ENCODE assay signal across 2 cellular contexts in the genomic region with DNA sequence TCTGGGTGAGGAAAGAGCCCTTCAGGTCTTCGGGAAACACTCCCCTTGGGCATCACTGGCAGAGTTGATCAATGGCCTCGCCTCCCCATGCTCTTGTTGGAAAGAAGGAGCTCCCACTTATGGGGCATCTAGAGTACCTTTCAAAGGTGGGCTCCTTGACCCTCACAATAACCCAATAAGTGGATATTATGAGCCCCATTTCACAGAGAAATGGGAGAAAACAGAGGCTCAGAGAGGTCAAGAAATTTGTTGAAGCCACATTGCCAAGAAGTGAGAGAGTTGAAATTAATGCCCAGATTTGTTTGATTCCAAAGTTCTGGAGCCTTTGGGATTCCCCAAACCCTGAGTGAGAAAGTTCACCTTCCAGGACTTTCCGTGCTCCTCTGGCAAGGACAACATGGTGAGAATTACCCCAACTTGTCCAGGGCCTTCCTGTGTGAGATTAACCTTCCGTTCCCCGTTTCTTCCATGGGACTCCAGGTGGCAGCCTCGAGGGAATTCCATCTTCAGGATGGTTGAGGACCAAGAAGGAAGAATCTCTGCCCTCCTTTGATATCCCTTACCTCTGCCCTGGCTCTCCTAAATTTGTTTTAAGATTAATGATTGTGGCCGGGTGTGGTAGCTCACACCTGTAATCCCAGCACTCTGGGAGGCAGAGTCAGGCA.
TF ChIP-seq lines count a peak whose summit lies in the region.

No MANE protein-coding gene starts in this region.

TF ChIP-seq in SK-N-SH, 30 proteins besides CTCF, POLR2A, EP300 and RAD21 (continued from another document):
- TF ChIP-seq, protein P1, sequence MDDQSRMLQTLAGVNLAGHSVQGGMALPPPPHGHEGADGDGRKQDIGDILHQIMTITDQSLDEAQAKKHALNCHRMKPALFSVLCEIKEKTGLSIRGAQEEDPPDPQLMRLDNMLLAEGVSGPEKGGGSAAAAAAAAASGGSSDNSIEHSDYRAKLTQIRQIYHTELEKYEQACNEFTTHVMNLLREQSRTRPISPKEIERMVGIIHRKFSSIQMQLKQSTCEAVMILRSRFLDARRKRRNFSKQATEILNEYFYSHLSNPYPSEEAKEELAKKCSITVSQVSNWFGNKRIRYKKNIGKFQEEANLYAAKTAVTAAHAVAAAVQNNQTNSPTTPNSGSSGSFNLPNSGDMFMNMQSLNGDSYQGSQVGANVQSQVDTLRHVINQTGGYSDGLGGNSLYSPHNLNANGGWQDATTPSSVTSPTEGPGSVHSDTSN (IDR thresholded peaks at IDR 0.05), result no peak
- TF ChIP-seq EZH2phosphoT487 (IDR thresholded peaks at IDR 0.05; ENCODE audit: borderline replicate concordance, low read depth), result no peak

TF ChIP-seq in SK-N-SH treated with all-trans-retinoic acid at 6 μM for 48 hours, 23 proteins besides CTCF, POLR2A, EP300 and RAD21 (continued from another document):
- no peak for TF ChIP-seq OSR1 (CRISPR knock-in tag; IDR thresholded peaks at IDR 0.05)
- no peak for TF ChIP-seq ZNF70 (CRISPR knock-in tag; IDR thresholded peaks at IDR 0.05)
- TF ChIP-seq SNAI2 (CRISPR knock-in tag; IDR thresholded peaks at IDR 0.05), result no peak
- no peak for TF ChIP-seq ZNF565 (CRISPR knock-in tag; conservative IDR thresholded peaks at IDR 0.05; ENCODE audit: low read depth)
- no peak for TF ChIP-seq ARNTL (CRISPR knock-in tag; IDR thresholded peaks at IDR 0.05; ENCODE audit: borderline replicate concordance, low read depth)
- no peak for TF ChIP-seq ESRRG (CRISPR knock-in tag; IDR thresholded peaks at IDR 0.05)
- TF ChIP-seq, protein P2, sequence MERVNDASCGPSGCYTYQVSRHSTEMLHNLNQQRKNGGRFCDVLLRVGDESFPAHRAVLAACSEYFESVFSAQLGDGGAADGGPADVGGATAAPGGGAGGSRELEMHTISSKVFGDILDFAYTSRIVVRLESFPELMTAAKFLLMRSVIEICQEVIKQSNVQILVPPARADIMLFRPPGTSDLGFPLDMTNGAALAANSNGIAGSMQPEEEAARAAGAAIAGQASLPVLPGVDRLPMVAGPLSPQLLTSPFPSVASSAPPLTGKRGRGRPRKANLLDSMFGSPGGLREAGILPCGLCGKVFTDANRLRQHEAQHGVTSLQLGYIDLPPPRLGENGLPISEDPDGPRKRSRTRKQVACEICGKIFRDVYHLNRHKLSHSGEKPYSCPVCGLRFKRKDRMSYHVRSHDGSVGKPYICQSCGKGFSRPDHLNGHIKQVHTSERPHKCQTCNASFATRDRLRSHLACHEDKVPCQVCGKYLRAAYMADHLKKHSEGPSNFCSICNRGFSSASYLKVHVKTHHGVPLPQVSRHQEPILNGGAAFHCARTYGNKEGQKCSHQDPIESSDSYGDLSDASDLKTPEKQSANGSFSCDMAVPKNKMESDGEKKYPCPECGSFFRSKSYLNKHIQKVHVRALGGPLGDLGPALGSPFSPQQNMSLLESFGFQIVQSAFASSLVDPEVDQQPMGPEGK (CRISPR knock-in tag; IDR thresholded peaks at IDR 0.05; ENCODE audit: borderline replicate concordance), result no peak
- TF ChIP-seq, protein P3, sequence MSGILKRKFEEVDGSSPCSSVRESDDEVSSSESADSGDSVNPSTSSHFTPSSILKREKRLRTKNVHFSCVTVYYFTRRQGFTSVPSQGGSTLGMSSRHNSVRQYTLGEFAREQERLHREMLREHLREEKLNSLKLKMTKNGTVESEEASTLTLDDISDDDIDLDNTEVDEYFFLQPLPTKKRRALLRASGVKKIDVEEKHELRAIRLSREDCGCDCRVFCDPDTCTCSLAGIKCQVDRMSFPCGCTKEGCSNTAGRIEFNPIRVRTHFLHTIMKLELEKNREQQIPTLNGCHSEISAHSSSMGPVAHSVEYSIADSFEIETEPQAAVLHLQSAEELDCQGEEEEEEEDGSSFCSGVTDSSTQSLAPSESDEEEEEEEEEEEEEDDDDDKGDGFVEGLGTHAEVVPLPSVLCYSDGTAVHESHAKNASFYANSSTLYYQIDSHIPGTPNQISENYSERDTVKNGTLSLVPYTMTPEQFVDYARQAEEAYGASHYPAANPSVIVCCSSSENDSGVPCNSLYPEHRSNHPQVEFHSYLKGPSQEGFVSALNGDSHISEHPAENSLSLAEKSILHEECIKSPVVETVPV (CRISPR knock-in tag; IDR thresholded peaks at IDR 0.05), result no peak
- TF ChIP-seq ZFP3 (CRISPR knock-in tag; IDR thresholded peaks at IDR 0.05), result no peak
